Comparison of ENCODE assay signal across 1 cellular context in the genomic region with DNA sequence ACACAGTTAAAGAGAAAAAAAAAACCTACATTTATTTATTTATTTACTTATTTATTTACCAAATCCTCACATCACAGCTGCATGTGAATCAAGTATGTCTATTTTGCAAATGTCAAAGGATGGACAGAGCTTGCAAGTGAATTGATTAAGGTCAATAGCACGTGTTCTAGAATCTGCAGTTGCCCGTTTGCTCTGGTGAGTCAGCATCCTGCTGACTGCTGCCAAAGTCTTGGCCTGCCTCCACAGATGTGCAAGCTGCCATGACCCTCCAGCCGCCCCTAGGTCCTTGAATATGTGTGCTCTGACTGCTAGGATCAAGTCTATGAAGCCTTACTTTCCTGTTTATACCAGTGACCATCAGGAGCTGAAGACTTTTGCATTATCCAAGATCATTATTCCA.
TF ChIP-seq lines count a peak whose summit lies in the region.

No MANE protein-coding gene starts in this region.

TF ChIP-seq in K562, 482 proteins besides CTCF, POLR2A, EP300 and RAD21:
- TF ChIP-seq ZNF444 (CRISPR knock-in tag; IDR thresholded peaks at IDR 0.05) (no peak), SIX5 (IDR thresholded peaks at IDR 0.05; ENCODE audit: borderline replicate concordance in 1 of 2, insufficient read depth in 1 of 2, low read depth in 1 of 2, low read length in 2 of 2) (0 out of 4 replicates have a peak, but pooled peaks of 1 of the 2 experiments have one; percentile 19), CBX3 (IDR thresholded peaks at IDR 0.05; ENCODE audit: borderline replicate concordance in 1 of 2, low read length in 2 of 2) (peak in 1 of 2 experiments; percentile 25; a peak in 1 of 3 replicates), MTF1 (CRISPR knock-in tag; IDR thresholded peaks at IDR 0.05; ENCODE audit: borderline replicate concordance) (no peak)
- TF ChIP-seq, protein P1, sequence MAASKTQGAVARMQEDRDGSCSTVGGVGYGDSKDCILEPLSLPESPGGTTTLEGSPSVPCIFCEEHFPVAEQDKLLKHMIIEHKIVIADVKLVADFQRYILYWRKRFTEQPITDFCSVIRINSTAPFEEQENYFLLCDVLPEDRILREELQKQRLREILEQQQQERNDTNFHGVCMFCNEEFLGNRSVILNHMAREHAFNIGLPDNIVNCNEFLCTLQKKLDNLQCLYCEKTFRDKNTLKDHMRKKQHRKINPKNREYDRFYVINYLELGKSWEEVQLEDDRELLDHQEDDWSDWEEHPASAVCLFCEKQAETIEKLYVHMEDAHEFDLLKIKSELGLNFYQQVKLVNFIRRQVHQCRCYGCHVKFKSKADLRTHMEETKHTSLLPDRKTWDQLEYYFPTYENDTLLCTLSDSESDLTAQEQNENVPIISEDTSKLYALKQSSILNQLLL (CRISPR knock-in tag; IDR thresholded peaks at IDR 0.05; ENCODE audit: borderline replicate concordance) = 0 out of 2 replicates have a peak, but pooled peaks have one; percentile 41
- TF ChIP-seq, protein P2, sequence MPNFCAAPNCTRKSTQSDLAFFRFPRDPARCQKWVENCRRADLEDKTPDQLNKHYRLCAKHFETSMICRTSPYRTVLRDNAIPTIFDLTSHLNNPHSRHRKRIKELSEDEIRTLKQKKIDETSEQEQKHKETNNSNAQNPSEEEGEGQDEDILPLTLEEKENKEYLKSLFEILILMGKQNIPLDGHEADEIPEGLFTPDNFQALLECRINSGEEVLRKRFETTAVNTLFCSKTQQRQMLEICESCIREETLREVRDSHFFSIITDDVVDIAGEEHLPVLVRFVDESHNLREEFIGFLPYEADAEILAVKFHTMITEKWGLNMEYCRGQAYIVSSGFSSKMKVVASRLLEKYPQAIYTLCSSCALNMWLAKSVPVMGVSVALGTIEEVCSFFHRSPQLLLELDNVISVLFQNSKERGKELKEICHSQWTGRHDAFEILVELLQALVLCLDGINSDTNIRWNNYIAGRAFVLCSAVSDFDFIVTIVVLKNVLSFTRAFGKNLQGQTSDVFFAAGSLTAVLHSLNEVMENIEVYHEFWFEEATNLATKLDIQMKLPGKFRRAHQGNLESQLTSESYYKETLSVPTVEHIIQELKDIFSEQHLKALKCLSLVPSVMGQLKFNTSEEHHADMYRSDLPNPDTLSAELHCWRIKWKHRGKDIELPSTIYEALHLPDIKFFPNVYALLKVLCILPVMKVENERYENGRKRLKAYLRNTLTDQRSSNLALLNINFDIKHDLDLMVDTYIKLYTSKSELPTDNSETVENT (CRISPR knock-in tag; IDR thresholded peaks at IDR 0.05) = peak; percentile 64; the same call in 1 of the 2 replicates
- TF ChIP-seq, protein P3, sequence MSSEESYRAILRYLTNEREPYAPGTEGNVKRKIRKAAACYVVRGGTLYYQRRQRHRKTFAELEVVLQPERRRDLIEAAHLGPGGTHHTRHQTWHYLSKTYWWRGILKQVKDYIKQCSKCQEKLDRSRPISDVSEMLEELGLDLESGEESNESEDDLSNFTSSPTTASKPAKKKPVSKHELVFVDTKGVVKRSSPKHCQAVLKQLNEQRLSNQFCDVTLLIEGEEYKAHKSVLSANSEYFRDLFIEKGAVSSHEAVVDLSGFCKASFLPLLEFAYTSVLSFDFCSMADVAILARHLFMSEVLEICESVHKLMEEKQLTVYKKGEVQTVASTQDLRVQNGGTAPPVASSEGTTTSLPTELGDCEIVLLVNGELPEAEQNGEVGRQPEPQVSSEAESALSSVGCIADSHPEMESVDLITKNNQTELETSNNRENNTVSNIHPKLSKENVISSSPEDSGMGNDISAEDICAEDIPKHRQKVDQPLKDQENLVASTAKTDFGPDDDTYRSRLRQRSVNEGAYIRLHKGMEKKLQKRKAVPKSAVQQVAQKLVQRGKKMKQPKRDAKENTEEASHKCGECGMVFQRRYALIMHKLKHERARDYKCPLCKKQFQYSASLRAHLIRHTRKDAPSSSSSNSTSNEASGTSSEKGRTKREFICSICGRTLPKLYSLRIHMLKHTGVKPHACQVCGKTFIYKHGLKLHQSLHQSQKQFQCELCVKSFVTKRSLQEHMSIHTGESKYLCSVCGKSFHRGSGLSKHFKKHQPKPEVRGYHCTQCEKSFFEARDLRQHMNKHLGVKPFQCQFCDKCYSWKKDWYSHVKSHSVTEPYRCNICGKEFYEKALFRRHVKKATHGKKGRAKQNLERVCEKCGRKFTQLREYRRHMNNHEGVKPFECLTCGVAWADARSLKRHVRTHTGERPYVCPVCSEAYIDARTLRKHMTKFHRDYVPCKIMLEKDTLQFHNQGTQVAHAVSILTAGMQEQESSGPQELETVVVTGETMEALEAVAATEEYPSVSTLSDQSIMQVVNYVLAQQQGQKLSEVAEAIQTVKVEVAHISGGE (CRISPR knock-in tag; IDR thresholded peaks at IDR 0.05) = 0 out of 6 replicates have a peak, but pooled peaks of 1 of the 3 experiments have one; percentile 21
